ENCODE assay signal across 37 cellular contexts in genomic region chr7:48150086-48150485, GRCh38. TPM values are rescaled to one million over a fixed set of nuclear protein-coding genes. Genes with fewer than 3 reads are reported as not detected.
"Had no signal": no experiment of that assay in that cellular context is flagged by ENCODE, and none has a peak within 500 bp of the region (broad histone marks: within the 10 kb centered on the region; RNA-seq: fewer than 3 reads in every experiment).

No MANE protein-coding gene starts in this region.

- H3K4me3 ChIP-seq: adrenal gland, ascending aorta, body of pancreas, breast epithelium, cardiac muscle cell had no signal

- DNase-seq: activated effector memory CD4-positive, alpha-beta T cell treated with anti-CD3 and anti-CD28 coated beads, Interleukin-2, amount 50 U/mL, for 16 hours; activated effector memory CD4-positive, alpha-beta T cell treated with Interleukin-2 at 50 U/mL for 16 hours; activated gamma-delta T cell; activated gamma-delta T cell treated with Interleukin-2 at 50 U/mL for 16 hours; activated naive CD4-positive, alpha-beta T cell; activated naive CD4-positive, alpha-beta T cell treated with anti-CD3 and anti-CD28 coated beads, Interleukin-2, amount 10 ng/mL, durations not matched to agents 7 days and 5 days; activated naive CD4-positive, alpha-beta T cell treated with anti-CD3 and anti-CD28 coated beads, Interleukin-2, amount 50 U/mL, for 16 hours; activated naive CD4-positive, alpha-beta T cell treated with Interleukin-2 at 50 U/mL for 16 hours; activated naive CD8-positive, alpha-beta T cell treated with anti-CD3 and anti-CD28 coated beads for 36 hours; activated naive CD8-positive, alpha-beta T cell treated with anti-CD3 and anti-CD28 coated beads, Interleukin-2, amount 10 ng/mL, durations not matched to agents 7 days and 5 days; activated naive CD8-positive, alpha-beta T cell treated with anti-CD3 and anti-CD28 coated beads, Interleukin-2, amount 50 U/mL, for 24 hours; activated T-cell treated with anti-CD3 and anti-CD28 coated beads, Interleukin-2, amount 50 U/mL, for 1 hour; activated T-cell treated with anti-CD3 and anti-CD28 coated beads, Interleukin-2, amount 50 U/mL, for 24 hours; activated T-cell treated with anti-CD3 and anti-CD28 coated beads, Interleukin-2, amount 50 U/mL, for 4 hours; activated T-cell treated with anti-CD3 and anti-CD28 coated beads, Interleukin-2, amount 50 U/mL, for 48 hours; activated T-cell treated with anti-CD3 and anti-CD28 coated beads, Interleukin-2, amount 50 U/mL, for 72 hours; adrenal gland; amniotic stem cell; amygdala; anterior cingulate cortex; aorta; body of pancreas; brain microvascular endothelial cell; caudate nucleus; central memory CD4-positive, alpha-beta T cell; cerebellar nuclear complex had no signal

- H3K27me3 ChIP-seq: ascending aorta, body of pancreas, brain microvascular endothelial cell, breast epithelium, cardiac muscle cell had no signal

- H3K27ac ChIP-seq: adrenal gland, ascending aorta, body of pancreas, brain microvascular endothelial cell, breast epithelium, cardiac muscle cell had no signal

- H3K4me3 Mint-ChIP-seq: activated naive CD4-positive, alpha-beta T cell treated with anti-CD3 and anti-CD28 coated beads, Interleukin-2, amount 10 ng/mL, durations not matched to agents 7 days and 5 days; activated naive CD4-positive, alpha-beta T cell treated with anti-CD3 and anti-CD28 coated beads, Interleukin-2, amount 50 U/mL, for 24 hours; activated naive CD8-positive, alpha-beta T cell; activated naive CD8-positive, alpha-beta T cell treated with anti-CD3 and anti-CD28 coated beads for 36 hours; activated naive CD8-positive, alpha-beta T cell treated with anti-CD3 and anti-CD28 coated beads, Interleukin-2, amount 10 ng/mL, durations not matched to agents 7 days and 5 days; activated naive CD8-positive, alpha-beta T cell treated with anti-CD3 and anti-CD28 coated beads, Interleukin-2, amount 50 U/mL, for 24 hours; activated T-cell treated with anti-CD3 and anti-CD28 coated beads, Interleukin-2, amount 50 U/mL, for 24 hours; activated T-cell treated with anti-CD3 and anti-CD28 coated beads, Interleukin-2, amount 50 U/mL, for 4 hours; activated T-cell treated with anti-CD3 and anti-CD28 coated beads, Interleukin-2, amount 50 U/mL, for 72 hours; activated T-helper 1 cell treated with anti-CD3 and anti-CD28 coated beads, Interleukin-12 subunit alpha, Interleukin-12 subunit beta, Interleukin-2, Interleukin-4 antibody, amounts not matched to agents 30 ng/mL and 10 ng/mL and 1 ng/mL, durations not matched to agents 14 hours and 24 hours and 36 hours; activated T-helper 17 cell treated with anti-CD3 and anti-CD28 coated beads, Interleukin-2, amount 50 U/mL, for 72 hours; brain; central memory CD8-positive, alpha-beta T cell had no signal

- H3K27me3 Mint-ChIP-seq: brain had no signal

- ATAC-seq: activated naive CD4-positive, alpha-beta T cell treated with anti-CD3 and anti-CD28 coated beads, Interleukin-2, amount 50 U/mL, for 72 hours; activated naive CD8-positive, alpha-beta T cell treated with anti-CD3 and anti-CD28 coated beads, Interleukin-2, amount 50 U/mL, for 24 hours; activated T-cell treated with anti-CD3 and anti-CD28 coated beads, Interleukin-2, amount 50 U/mL, for 4 hours; activated T-cell treated with anti-CD3 and anti-CD28 coated beads, Interleukin-2, amount 50 U/mL, for 72 hours; activated T-helper 17 cell treated with anti-CD3 and anti-CD28 coated beads, Interleukin-2, amount 50 U/mL, for 72 hours; body of pancreas had no signal

- H3K36me3 ChIP-seq: adrenal gland, ascending aorta, brain microvascular endothelial cell, breast epithelium, cardiac muscle cell had no signal

- H3K4me1 ChIP-seq: adrenal gland, ascending aorta, breast epithelium had no signal

- H3K4me1 Mint-ChIP-seq: activated naive CD4-positive, alpha-beta T cell treated with anti-CD3 and anti-CD28 coated beads, Interleukin-2, amount 10 ng/mL, durations not matched to agents 7 days and 5 days; activated naive CD4-positive, alpha-beta T cell treated with anti-CD3 and anti-CD28 coated beads, Interleukin-2, amount 50 U/mL, for 24 hours; activated naive CD8-positive, alpha-beta T cell treated with anti-CD3 and anti-CD28 coated beads for 36 hours; activated naive CD8-positive, alpha-beta T cell treated with anti-CD3 and anti-CD28 coated beads, Interleukin-2, amount 10 ng/mL, durations not matched to agents 7 days and 5 days; activated naive CD8-positive, alpha-beta T cell treated with anti-CD3 and anti-CD28 coated beads, Interleukin-2, amount 50 U/mL, for 24 hours; activated T-helper 17 cell treated with anti-CD3 and anti-CD28 coated beads, Interleukin-2, amount 50 U/mL, for 72 hours; brain; central memory CD8-positive, alpha-beta T cell had no signal

- H3K9me3 Mint-ChIP-seq: activated naive CD4-positive, alpha-beta T cell treated with anti-CD3 and anti-CD28 coated beads, Interleukin-2, amount 10 ng/mL, durations not matched to agents 7 days and 5 days; activated naive CD4-positive, alpha-beta T cell treated with anti-CD3 and anti-CD28 coated beads, Interleukin-2, amount 50 U/mL, for 24 hours; activated naive CD4-positive, alpha-beta T cell treated with anti-CD3 and anti-CD28 coated beads, Interleukin-2, amount 50 U/mL, for 72 hours; activated naive CD8-positive, alpha-beta T cell treated with anti-CD3 and anti-CD28 coated beads for 36 hours; activated naive CD8-positive, alpha-beta T cell treated with anti-CD3 and anti-CD28 coated beads, Interleukin-2, amount 10 ng/mL, durations not matched to agents 7 days and 5 days; activated naive CD8-positive, alpha-beta T cell treated with anti-CD3 and anti-CD28 coated beads, Interleukin-2, amount 50 U/mL, for 24 hours; activated T-cell treated with anti-CD3 and anti-CD28 coated beads, Interleukin-2, amount 50 U/mL, for 4 hours; activated T-cell treated with anti-CD3 and anti-CD28 coated beads, Interleukin-2, amount 50 U/mL, for 72 hours; activated T-helper 1 cell treated with anti-CD3 and anti-CD28 coated beads, Interleukin-12 subunit alpha, Interleukin-12 subunit beta, Interleukin-2, Interleukin-4 antibody, amounts not matched to agents 30 ng/mL and 10 ng/mL and 1 ng/mL, durations not matched to agents 14 hours and 24 hours and 36 hours; activated T-helper 17 cell treated with anti-CD3 and anti-CD28 coated beads, Interleukin-2, amount 50 U/mL, for 72 hours; activated T-helper 2 cell treated with anti-CD3 and anti-CD28 coated beads, Interferon-gamma antibody, Interleukin-2, Interleukin-4, amounts not matched to agents 10 μg/mL and 5 μg/mL and 100 μg/mL, durations not matched to agents 14 hours and 24 hours and 36 hours had no signal

- H3K9me3 ChIP-seq: adrenal gland, ascending aorta, body of pancreas had no signal

- H3K36me3 Mint-ChIP-seq: activated naive CD4-positive, alpha-beta T cell treated with anti-CD3 and anti-CD28 coated beads, Interleukin-2, amount 10 ng/mL, durations not matched to agents 7 days and 5 days; activated naive CD4-positive, alpha-beta T cell treated with anti-CD3 and anti-CD28 coated beads, Interleukin-2, amount 50 U/mL, for 24 hours; activated naive CD4-positive, alpha-beta T cell treated with anti-CD3 and anti-CD28 coated beads, Interleukin-2, amount 50 U/mL, for 72 hours; activated naive CD8-positive, alpha-beta T cell; activated naive CD8-positive, alpha-beta T cell treated with anti-CD3 and anti-CD28 coated beads for 36 hours; activated naive CD8-positive, alpha-beta T cell treated with anti-CD3 and anti-CD28 coated beads, Interleukin-2, amount 10 ng/mL, durations not matched to agents 7 days and 5 days; brain had no signal

- H3K27ac Mint-ChIP-seq: activated naive CD4-positive, alpha-beta T cell treated with anti-CD3 and anti-CD28 coated beads, Interleukin-2, amount 10 ng/mL, durations not matched to agents 7 days and 5 days; activated naive CD4-positive, alpha-beta T cell treated with anti-CD3 and anti-CD28 coated beads, Interleukin-2, amount 50 U/mL, for 24 hours; activated naive CD4-positive, alpha-beta T cell treated with anti-CD3 and anti-CD28 coated beads, Interleukin-2, amount 50 U/mL, for 72 hours; activated naive CD8-positive, alpha-beta T cell; activated naive CD8-positive, alpha-beta T cell treated with anti-CD3 and anti-CD28 coated beads for 36 hours; activated naive CD8-positive, alpha-beta T cell treated with anti-CD3 and anti-CD28 coated beads, Interleukin-2, amount 10 ng/mL, durations not matched to agents 7 days and 5 days; activated naive CD8-positive, alpha-beta T cell treated with anti-CD3 and anti-CD28 coated beads, Interleukin-2, amount 50 U/mL, for 24 hours; activated T-cell treated with anti-CD3 and anti-CD28 coated beads, Interleukin-2, amount 50 U/mL, for 24 hours; activated T-cell treated with anti-CD3 and anti-CD28 coated beads, Interleukin-2, amount 50 U/mL, for 72 hours; activated T-helper 1 cell treated with anti-CD3 and anti-CD28 coated beads, Interleukin-12 subunit alpha, Interleukin-12 subunit beta, Interleukin-2, Interleukin-4 antibody, amounts not matched to agents 30 ng/mL and 10 ng/mL and 1 ng/mL, durations not matched to agents 14 hours and 24 hours and 36 hours; activated T-helper 17 cell treated with anti-CD3 and anti-CD28 coated beads, Interleukin-2, amount 50 U/mL, for 72 hours; activated T-helper 2 cell treated with anti-CD3 and anti-CD28 coated beads, Interferon-gamma antibody, Interleukin-2, Interleukin-4, amounts not matched to agents 10 μg/mL and 5 μg/mL and 100 μg/mL, durations not matched to agents 14 hours and 24 hours and 36 hours; brain had no signal

RNA-seq across cellular contexts. Expression of gene ABCA13, which starts 21.2 kb away (rescaled TPM):
- total RNA-seq: activated naive CD4-positive, alpha-beta T cell treated with anti-CD3 and anti-CD28 coated beads, Interleukin-2, amount 50 U/mL, for 72 hours; activated T-cell treated with anti-CD3 and anti-CD28 coated beads, Interleukin-2, amount 50 U/mL, for 72 hours; activated T-helper 1 cell treated with anti-CD3 and anti-CD28 coated beads, Interleukin-12 subunit alpha, Interleukin-12 subunit beta, Interleukin-2, Interleukin-4 antibody, amounts not matched to agents 30 ng/mL and 10 ng/mL and 1 ng/mL, durations not matched to agents 14 hours and 24 hours and 36 hours; activated T-helper 17 cell treated with anti-CD3 and anti-CD28 coated beads, Interleukin-2, amount 50 U/mL, for 72 hours; ascending aorta had no signal
- polyA plus RNA-seq: aorta had no signal
